In genomic region chr21:8244723-8245641, GRCh38 we compare ENCODE assay signal across 7 cellular contexts.
A peak's percentile ranks its signal among the peaks of the same experiment; 100 is the strongest.
DNase-seq lines count a peak whose midpoint lies in the region; ATAC-seq, FAIRE-seq and TF ChIP-seq lines count a peak whose summit lies in the region.
"Not testable (repeated sequence)": the region's sequence is repeated elsewhere in the genome, so short reads cannot be mapped to it uniquely, and the experiment has no call there.

No MANE protein-coding gene starts in this region.

- not testable (repeated sequence) for H3K27me3 ChIP-seq in GM12878 (replicated peaks in 1 of 2; ENCODE audit: control insufficient read depth in 2 of 2, insufficient read depth in 2 of 2, low read length in 1 of 2)

- H3K4me3 Mint-ChIP-seq in memory B cell, result not testable (repeated sequence)

- not testable (repeated sequence) for DNase-seq in GM12878 (ENCODE audit: low read depth, low spot score); memory B cell (ENCODE audit: low spot score in 2 of 2)

- not testable (repeated sequence) for H3K27ac ChIP-seq in GM12878 (ENCODE audit: control insufficient read depth, insufficient read depth)

- not testable (repeated sequence) for BruUV-seq in GM12878 (replicated peaks; lab: Mats Ljungman, UMichigan)

- TF ChIP-seq POLR2A in GM12878 (IDR thresholded peaks at IDR 0.05; ENCODE audit: low read depth, low read length), result not testable (repeated sequence)

- TF ChIP-seq RAD21 in GM12878 (IDR thresholded peaks at IDR 0.05; ENCODE audit: insufficient read depth, low read depth, low read length), result not testable (repeated sequence)

- H3K4me2 ChIP-seq in GM12878 (ENCODE audit: control insufficient read depth, insufficient read depth), result not testable (repeated sequence)

- H3K9ac ChIP-seq in GM12878 (ENCODE audit: control insufficient read depth, insufficient read depth, low read length), result not testable (repeated sequence)

- peak; percentile 37 for ATAC-seq in GM18870 (IDR thresholded peaks at IDR 0.05; ENCODE audit: unreplicated experiment)
- peak; percentile 39 for ATAC-seq in GM21381 (IDR thresholded peaks at IDR 0.05; ENCODE audit: unreplicated experiment)
- ATAC-seq in HG02678 (IDR thresholded peaks at IDR 0.05; ENCODE audit: unreplicated experiment), result peak; percentile 44
- peak; percentile 38 for ATAC-seq in HG03103 (IDR thresholded peaks at IDR 0.05; ENCODE audit: low read depth, unreplicated experiment)
- ATAC-seq in HG03575 (IDR thresholded peaks at IDR 0.05; ENCODE audit: extremely low read depth, insufficient number of reproducible peaks, low FRiP score, unreplicated experiment), result peak; percentile 20
- ATAC-seq in GM12878, result peak; percentile 53
- ATAC-seq in memory B cell (ENCODE audit: low read depth), result peak; percentile 35

- H3K4me1 Mint-ChIP-seq in memory B cell, result not testable (repeated sequence)

- H3K9me3 Mint-ChIP-seq in memory B cell, result not testable (repeated sequence)

- CTCF ChIA-PET in GM12878 (lab: Yijun Ruan, JAX), result not testable (repeated sequence)

- RAD21 ChIA-PET in GM12878 (lab: Charles Lee; ENCODE audit: unreplicated experiment), result not testable (repeated sequence)

- H4K20me1 ChIP-seq in GM12878 (ENCODE audit: control insufficient read depth, insufficient read depth), result not testable (repeated sequence)

- intact Hi-C loops in GM12878 (cut with micrococcal nuclease; ENCODE audit: unreplicated experiment), result not testable (repeated sequence)

- not testable (repeated sequence) for H3K4me3 ChIP-seq in GM12878

- TF ChIP-seq EP300 in GM12878 (IDR thresholded peaks at IDR 0.05; ENCODE audit: borderline replicate concordance in 1 of 2, control insufficient read depth in 1 of 2, low read depth in 2 of 2, low read length in 2 of 2), result not testable (repeated sequence)

- not testable (repeated sequence) for TF ChIP-seq CTCF in GM12878 (IDR thresholded peaks at IDR 0.05 in 2 of 3, conservative IDR thresholded peaks at IDR 0.05 in 1 of 3; ENCODE audit: control insufficient read depth in 2 of 3, extremely low read depth in 1 of 3, insufficient read depth in 1 of 3, low read depth in 3 of 3, low read length in 3 of 3)

- not testable (repeated sequence) for H3K27ac Mint-ChIP-seq in memory B cell

- not testable (repeated sequence) for H3K79me2 ChIP-seq in GM12878 (ENCODE audit: control insufficient read depth, insufficient read depth, low read length)

- SMC1A ChIA-PET in GM12878 (lab: Charles Lee; ENCODE audit: uncharacterized antibody, unreplicated experiment), result not testable (repeated sequence)

- in situ Hi-C loops in GM12878 (cut with MboI), result not testable (repeated sequence)

- H3K4me1 ChIP-seq in GM12878 (ENCODE audit: control insufficient read depth, insufficient read depth, low read length), result not testable (repeated sequence)

- FAIRE-seq in GM12878 (lab: Jason Lieb, UNC), result not testable (repeated sequence)

- H3K27me3 Mint-ChIP-seq in memory B cell, result not testable (repeated sequence)

- not testable (repeated sequence) for H3K36me3 Mint-ChIP-seq in memory B cell

- not testable (repeated sequence) for H2AFZ ChIP-seq in GM12878 (ENCODE audit: control insufficient read depth, low read depth, low read length)

- not testable (repeated sequence) for H3K36me3 ChIP-seq in GM12878 (ENCODE audit: control insufficient read depth in 2 of 2, insufficient read depth in 2 of 2, low read length in 1 of 2)

- not testable (repeated sequence) for H3K9me3 ChIP-seq in GM12878 (replicated peaks; ENCODE audit: control insufficient read depth, insufficient read depth, low read length)

- WGBS in GM12878 (ENCODE audit: insufficient coverage, insufficient replicate concordance, low lambda C conversion rate, missing lambda C conversion rate), result no CpG with 5 or more reads among the region's 49 CpGs

- POLR2A ChIA-PET in GM12878 (lab: Charles Lee), result not testable (repeated sequence)
